ENCODE assay signal across 8 cellular contexts in the genomic region with DNA sequence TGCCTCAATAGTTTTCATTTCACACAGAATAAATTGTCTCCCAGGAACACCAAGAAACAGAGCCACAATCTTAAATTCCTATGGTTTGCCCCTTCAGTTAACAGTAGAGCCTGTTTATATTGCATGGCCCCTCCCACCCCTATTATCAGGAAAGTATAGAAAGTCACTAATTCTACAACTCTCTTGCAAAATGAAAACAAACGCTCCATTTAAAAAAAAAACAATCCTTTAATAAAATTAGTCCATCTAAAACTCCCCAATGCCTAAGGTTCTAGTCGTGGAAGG. TPM values are rescaled to one million over a fixed set of nuclear protein-coding genes. Genes with fewer than 3 reads are reported as not detected.
DNase-seq lines count a peak whose midpoint lies in the region; ATAC-seq, FAIRE-seq and TF ChIP-seq lines count a peak whose summit lies in the region.

No MANE protein-coding gene starts in this region.

- H2AFZ ChIP-seq in PC-3 (ENCODE audit: low read length) (no peak overlapping the region), osteoblast (ENCODE audit: low read length) (peak overlapping the region; percentile 55)

- POLR2A ChIA-PET in CD4-positive, alpha-beta memory T cell (lab: Charles Lee; ENCODE audit: partially characterized antibody) = interaction anchor here (1.3 to 5.9 kb wide), 17 partner anchors 8 to 304 kb away, joined by 3 to 210 read pairs (median 11); partner anchors contain the start of genes C2CD2L, DPAGT1, HMBS and HYOU1
- POLR2A ChIA-PET in PC-3 (lab: Charles Lee; ENCODE audit: unreplicated experiment) = no interaction called here

- H3K27ac ChIP-seq in CD4-positive, alpha-beta memory T cell (ENCODE audit: low read depth, low read length) = peak overlapping the region; percentile 81
- no peak overlapping the region for H3K27ac ChIP-seq in PC-3 (ENCODE audit: low read length)
- peak overlapping the region; percentile 80 for H3K27ac ChIP-seq in osteoblast (ENCODE audit: low read depth, low read length)

- peak overlapping the region; percentile 81 to 97 (median 90) for H3K4me3 Mint-ChIP-seq in CD4-positive, alpha-beta memory T cell
- H3K4me3 Mint-ChIP-seq in endothelial cell (ENCODE audit: unreplicated experiment) = peak overlapping the region; percentile 91

- peaks cover 17 to 45% (median 27%) of the 10 kb centered on the region in 4 donors for H3K4me1 Mint-ChIP-seq in CD4-positive, alpha-beta memory T cell
- H3K4me1 Mint-ChIP-seq in endothelial cell (ENCODE audit: unreplicated experiment) = peaks cover 16% of the 10 kb centered on the region

- H3K36me3 ChIP-seq in CD4-positive, alpha-beta memory T cell (ENCODE audit: insufficient read depth, low read length) = peaks cover 17% of the 10 kb centered on the region
- H3K36me3 ChIP-seq in PC-3 (ENCODE audit: low read depth, low read length) = peaks cover 45% of the 10 kb centered on the region
- peaks cover 65% of the 10 kb centered on the region for H3K36me3 ChIP-seq in osteoblast (ENCODE audit: insufficient read depth, low read length)

- H3K27ac Mint-ChIP-seq in CD4-positive, alpha-beta memory T cell = peak overlapping the region; percentile 68 to 93 (median 86)
- peak overlapping the region; percentile 36 for H3K27ac Mint-ChIP-seq in endothelial cell (ENCODE audit: unreplicated experiment)

- FAIRE-seq in H54 (lab: Jason Lieb, UNC) = no peak

- H3K27me3 ChIP-seq in CD4-positive, alpha-beta memory T cell (ENCODE audit: insufficient read depth, low read length) = no peaks in the 10 kb centered on the region
- H3K27me3 ChIP-seq in PC-3 (ENCODE audit: low read length) (no peaks in the 10 kb centered on the region), osteoblast (ENCODE audit: insufficient read depth, low read length) (no peaks in the 10 kb centered on the region)

- intact Hi-C loops in CD4-positive, alpha-beta memory T cell (cut with micrococcal nuclease) = no loop called here
- intact Hi-C loops in PC-3 (cut with micrococcal nuclease) = no loop called here

- no peak for DNase-seq in CD4-positive, alpha-beta memory T cell
- no peak for DNase-seq in PC-3
- no peak for DNase-seq in endothelial cell (ENCODE audit: low spot score)
- DNase-seq in osteoblast (ENCODE audit: insufficient read length, low spot score, missing footprints) = peak; percentile 18
- DNase-seq in activated gamma-delta T cell (lab: John Stamatoyannopoulos, UW) = no peak
- DNase-seq in NCI-H526 treated with DMSO at 0.1 percent for 48 hours (lab: John Stamatoyannopoulos, UW) = no peak
- DNase-seq in H54 (ENCODE audit: insufficient read length, low spot score) = no peak
- no peak for DNase-seq in activated CD8-positive, alpha-beta memory T cell treated with anti-CD3 and anti-CD28 coated beads, Interleukin-2, amount 50 U/mL, for 4 hours

- CTCF ChIA-PET in CD4-positive, alpha-beta memory T cell (lab: Charles Lee; ENCODE audit: partially characterized antibody) = interaction anchor here (1.6 to 2.7 kb wide), 8 partner anchors 8 to 112 kb away, joined by 3 to 14 read pairs (median 5); partner anchors contain the start of genes C2CD2L, CBL, HMBS and NLRX1
- CTCF ChIA-PET in PC-3 (lab: Charles Lee) = interaction anchor here (0.7 kb wide), 1 partner anchor 104 kb away, joined by 4 read pairs; no protein-coding TSS in a partner anchor

- peaks cover 0 to 1% of the 10 kb centered on the region in 2 donors for H3K27me3 Mint-ChIP-seq in CD4-positive, alpha-beta memory T cell
- H3K27me3 Mint-ChIP-seq in endothelial cell (ENCODE audit: unreplicated experiment) = peaks cover 16% of the 10 kb centered on the region

- H3K9me2 ChIP-seq in PC-3 (replicated peaks; ENCODE audit: low read length) = no peaks in the 10 kb centered on the region

- H3K9me3 Mint-ChIP-seq in CD4-positive, alpha-beta memory T cell = peaks cover 0 to 12% (median 0%) of the 10 kb centered on the region in 8 donors
- no peaks in the 10 kb centered on the region for H3K9me3 Mint-ChIP-seq in endothelial cell (ENCODE audit: unreplicated experiment)

- peak overlapping the region; percentile 97 for H3K9ac ChIP-seq in PC-3 (ENCODE audit: low read length)

- ATAC-seq in PC-3 = no peak

- no peak for TF ChIP-seq POLR2A in H54 (IDR thresholded peaks at IDR 0.05; ENCODE audit: low read depth, low read length)

- H3K36me3 Mint-ChIP-seq in CD4-positive, alpha-beta memory T cell = peaks cover 15 to 39% of the 10 kb centered on the region in 2 donors
- H3K36me3 Mint-ChIP-seq in endothelial cell (ENCODE audit: low read depth, unreplicated experiment) = peaks cover 43% of the 10 kb centered on the region

- peaks cover 17% of the 10 kb centered on the region for H3F3A ChIP-seq in PC-3 (ENCODE audit: low read length, unreplicated experiment)

- H3K9me3 ChIP-seq in CD4-positive, alpha-beta memory T cell (ENCODE audit: control insufficient read depth in 1 of 2, low read length in 2 of 2) = no peaks in the 10 kb centered on the region
- H3K9me3 ChIP-seq in PC-3 (ENCODE audit: low read length) = no peaks in the 10 kb centered on the region
- no peaks in the 10 kb centered on the region for H3K9me3 ChIP-seq in osteoblast (ENCODE audit: low read depth, low read length)

- TF ChIP-seq CTCF in PC-3 (conservative IDR thresholded peaks at IDR 0.05; ENCODE audit: low read depth, low read length) (no peak), endothelial cell (IDR thresholded peaks at IDR 0.05; ENCODE audit: unreplicated experiment) (no peak), osteoblast (IDR thresholded peaks at IDR 0.05; ENCODE audit: extremely low read depth, low read depth, low read length) (no peak)

- H3K4me2 ChIP-seq in PC-3 (ENCODE audit: low read length) (peak overlapping the region; percentile 94), osteoblast (ENCODE audit: insufficient read depth, low read length) (peak overlapping the region; percentile 93)

- H3K79me2 ChIP-seq in PC-3 (ENCODE audit: low read length) (peaks cover 39% of the 10 kb centered on the region), osteoblast (ENCODE audit: insufficient read depth, low read length) (peaks cover 39% of the 10 kb centered on the region)

- BruUV-seq in PC-3 (replicated peaks; lab: Mats Ljungman, UMichigan) = no TSS peak

- H3K4me3 ChIP-seq in CD4-positive, alpha-beta memory T cell (ENCODE audit: low read length in 2 of 2) = peak overlapping the region; percentile 18 to 87
- peak overlapping the region; percentile 90 for H3K4me3 ChIP-seq in PC-3 (ENCODE audit: low read length)
- peak overlapping the region; percentile 88 for H3K4me3 ChIP-seq in osteoblast (ENCODE audit: insufficient read depth, low read length)

- H3K4me1 ChIP-seq in CD4-positive, alpha-beta memory T cell (ENCODE audit: insufficient read depth, low read length) = peaks cover 27% of the 10 kb centered on the region
- H3K4me1 ChIP-seq in PC-3 (ENCODE audit: insufficient read depth, low read length) (peaks cover 23% of the 10 kb centered on the region), osteoblast (ENCODE audit: insufficient read depth, low read length) (peaks cover 19% of the 10 kb centered on the region)

- H4K20me1 ChIP-seq in PC-3 (ENCODE audit: low read length) (peaks cover 28% of the 10 kb centered on the region), osteoblast (ENCODE audit: insufficient read depth, low read length) (peaks cover 15% of the 10 kb centered on the region)

RNA-seq across cellular contexts. Expression of gene DPAGT1, which starts 8.0 kb away (rescaled TPM):
- 10 to 100 TPM; 52.0 to 52.3 TPM for total RNA-seq in CD4-positive, alpha-beta memory T cell
- 10 to 100 TPM; 32.9 to 52.3 TPM for polyA plus RNA-seq in CD4-positive, alpha-beta memory T cell
- total RNA-seq in PC-3 (2014; rRNA removed) (68.0 and 82.4 TPM in 2 replicates), endothelial cell (ENCODE audit: unreplicated experiment) (53.2 TPM), osteoblast (20.3 and 22.1 TPM in 2 replicates)

RNA-seq across cellular contexts. Expression of gene HMBS, which starts 8.9 kb away (rescaled TPM):
- 1 to 10 TPM; 5.1 to 5.8 TPM for total RNA-seq in CD4-positive, alpha-beta memory T cell
- polyA plus RNA-seq in CD4-positive, alpha-beta memory T cell = 10 to 100 TPM; 17.7 to 21.2 TPM
- total RNA-seq in PC-3 (2014; rRNA removed) (9.3 and 22.5 TPM in 2 replicates), endothelial cell (ENCODE audit: unreplicated experiment) (13.6 TPM), osteoblast (5.0 and 8.7 TPM in 2 replicates)

RNA-seq across cellular contexts. Expression of gene C2CD2L, which starts 13.5 kb away (rescaled TPM):
- 10 to 100 TPM; 35.2 to 37.5 TPM for total RNA-seq in CD4-positive, alpha-beta memory T cell
- 10 to 100 TPM in 1 of 2 donors, 1 to 10 TPM in 1; 2.6 to 13.3 TPM for polyA plus RNA-seq in CD4-positive, alpha-beta memory T cell
- 16.8 and 17.2 TPM in 2 replicates for total RNA-seq in PC-3 (2014; rRNA removed)
- 11.7 TPM for total RNA-seq in endothelial cell (ENCODE audit: unreplicated experiment)
- total RNA-seq in osteoblast = 5.0 and 6.2 TPM in 2 replicates

RNA-seq across cellular contexts. Expression of gene VPS11, which starts 26.0 kb away (rescaled TPM):
- total RNA-seq in CD4-positive, alpha-beta memory T cell = 10 to 100 TPM; 56.2 to 61.2 TPM
- 10 to 100 TPM; 36.0 to 61.7 TPM for polyA plus RNA-seq in CD4-positive, alpha-beta memory T cell
- total RNA-seq in PC-3 (2014; rRNA removed) (48.3 and 48.7 TPM in 2 replicates), endothelial cell (ENCODE audit: unreplicated experiment) (32.7 TPM), osteoblast (35.1 and 37.1 TPM in 2 replicates)

RNA-seq across cellular contexts. Expression of gene HINFP, which starts 27.8 kb away (rescaled TPM):
- total RNA-seq in CD4-positive, alpha-beta memory T cell = 10 to 100 TPM; 70.8 to 75.3 TPM
- 10 to 100 TPM in 1 of 2 donors, 1 to 10 TPM in 1; 9.3 to 16.0 TPM for polyA plus RNA-seq in CD4-positive, alpha-beta memory T cell
- total RNA-seq in PC-3 (2014; rRNA removed) (14.7 and 24.7 TPM in 2 replicates), endothelial cell (ENCODE audit: unreplicated experiment) (33.6 TPM), osteoblast (20.6 and 22.8 TPM in 2 replicates)
